8 cellular contexts compared by ENCODE assay signal in genomic region chr4:113468165-113469022, GRCh38.
DNase-seq lines count a peak whose midpoint lies in the region; ATAC-seq, FAIRE-seq and TF ChIP-seq lines count a peak whose summit lies in the region.

No MANE protein-coding gene starts in this region.

- H3K4me3 ChIP-seq in K562, result no peak overlapping the region
- peak overlapping the region; percentile 30 for H3K4me3 ChIP-seq in smooth muscle cell

- in situ Hi-C loops in K562 (cut with MboI), result no loop called here

- no peak overlapping the region for H3K4me2 ChIP-seq in K562 (ENCODE audit: insufficient read depth, low read length)
- H3K4me2 ChIP-seq in smooth muscle cell, result peak overlapping the region; percentile 81

- H3K27me3 ChIP-seq in K562 (ENCODE audit: control insufficient read depth in 2 of 2, insufficient read depth in 2 of 2, low read length in 2 of 2) (no peaks in the 10 kb centered on the region), smooth muscle cell (ENCODE audit: low read depth) (no peaks in the 10 kb centered on the region)

- intact Hi-C loops in K562 (cut with micrococcal nuclease), result no loop called here

- H3K79me2 ChIP-seq in K562 (ENCODE audit: control insufficient read depth, insufficient read depth, low read length) (no peaks in the 10 kb centered on the region), smooth muscle cell (ENCODE audit: low read depth) (no peaks in the 10 kb centered on the region)

- TF ChIP-seq EP300 in K562 (IDR thresholded peaks at IDR 0.05; ENCODE audit: low read length), result no peak

- H4K20me1 ChIP-seq in K562 (replicated peaks; ENCODE audit: control insufficient read depth, insufficient read depth, low read length), result no peaks in the 10 kb centered on the region
- H4K20me1 ChIP-seq in smooth muscle cell (ENCODE audit: low read depth), result no peaks in the 10 kb centered on the region

- H3K36me3 ChIP-seq in K562 (ENCODE audit: control insufficient read depth, insufficient read depth, low read length) (no peaks in the 10 kb centered on the region), smooth muscle cell (ENCODE audit: low read depth) (no peaks in the 10 kb centered on the region)

- CTCF ChIA-PET in K562 (lab: Yijun Ruan, JAX; ENCODE audit: low intra/inter-chr PET ratio), result no interaction called here

- H3F3A ChIP-seq in smooth muscle cell (ENCODE audit: low read depth), result peaks cover 4% of the 10 kb centered on the region

- no peak for TF ChIP-seq POLR2A in K562 (conservative IDR thresholded peaks at IDR 0.05)

- H3K4me1 ChIP-seq in K562 (replicated peaks in 1 of 2; ENCODE audit: control insufficient read depth in 2 of 2, insufficient read depth in 2 of 2, low read length in 2 of 2) (no peaks in the 10 kb centered on the region), smooth muscle cell (ENCODE audit: low read depth) (peaks cover 7% of the 10 kb centered on the region)

- H3K9ac ChIP-seq in K562 (ENCODE audit: insufficient read depth in 1 of 2, low read depth in 2 of 2, low read length in 2 of 2), result no peak overlapping the region
- peak overlapping the region; percentile 97 for H3K9ac ChIP-seq in smooth muscle cell (ENCODE audit: low read depth)

- DNase-seq in DMS53 treated with DMSO at 0.1 percent for 48 hours (lab: John Stamatoyannopoulos, UW; ENCODE audit: unreplicated experiment), result peak; percentile 6
- DNase-seq in NCI-H226, result peak; percentile 92
- DNase-seq in K562 (ENCODE audit: extremely low read depth in 1 of 4, low spot score in 3 of 4), result no peak
- peak; percentile 69 for DNase-seq in iPS-NIHi7 (ENCODE audit: extremely low spot score)
- peak; percentile 51 for DNase-seq in smooth muscle cell (lab: John Stamatoyannopoulos, UW; ENCODE audit: unreplicated experiment)
- no peak for DNase-seq in HuH-7.5 (ENCODE audit: low spot score)
- DNase-seq in NCI-H510A treated with DMSO at 0.1 percent for 48 hours (lab: John Stamatoyannopoulos, UW), result no peak

- WGBS in K562 (ENCODE audit: insufficient coverage, low coverage, missing lambda C conversion rate), result 2% methylated on average over 8 of the region's 8 CpGs
- 19% methylated on average over 8 of the region's 8 CpGs for WGBS in smooth muscle cell (ENCODE audit: low lambda C conversion rate)

- H3K9me3 ChIP-seq in K562 (replicated peaks; ENCODE audit: control insufficient read depth, insufficient read depth, low read depth, low read length) (no peaks in the 10 kb centered on the region), smooth muscle cell (replicated peaks; ENCODE audit: low read depth) (no peaks in the 10 kb centered on the region)

- ATAC-seq in K562 (no peak), GM21526 (IDR thresholded peaks at IDR 0.05; ENCODE audit: low FRiP score, unreplicated experiment) (no peak)

- POLR2A ChIA-PET in K562 (lab: Yijun Ruan, JAX), result interaction anchor here (0.6 kb wide), 1 partner anchor 855 kb away, joined by 3 read pairs; no protein-coding TSS in a partner anchor

- TF ChIP-seq CTCF in K562 (IDR thresholded peaks at IDR 0.05 in 2 of 3, conservative IDR thresholded peaks at IDR 0.05 in 1 of 3; ENCODE audit: insufficient read depth in 2 of 3, low read depth in 1 of 3, low read length in 3 of 3) (no peak), smooth muscle cell (IDR thresholded peaks at IDR 0.05; ENCODE audit: borderline replicate concordance, insufficient read depth, poor library complexity, severe bottlenecking) (no peak)

- BruUV-seq in K562 (replicated peaks; lab: Mats Ljungman, UMichigan), result no TSS peak

- H3K9me1 ChIP-seq in K562 (ENCODE audit: control insufficient read depth, insufficient read depth, low read length), result no peaks in the 10 kb centered on the region

- TF ChIP-seq RAD21 in K562 (CRISPR knock-in tag; conservative IDR thresholded peaks at IDR 0.05 in 1 of 2, IDR thresholded peaks at IDR 0.05 in 1 of 2), result no peak

- no peak for FAIRE-seq in K562 (lab: Jason Lieb, UNC)

- no peak overlapping the region for H3K27ac ChIP-seq in K562 (ENCODE audit: extremely low read depth, low read depth, low read length)
- peak overlapping the region; percentile 99 for H3K27ac ChIP-seq in smooth muscle cell (ENCODE audit: low read depth)

- no peak overlapping the region for H2AFZ ChIP-seq in K562 (ENCODE audit: low read depth, low read length)
- H2AFZ ChIP-seq in smooth muscle cell (ENCODE audit: low read depth), result no peak overlapping the region

TF ChIP-seq in K562, 482 proteins besides CTCF, POLR2A, EP300 and RAD21:
- no peak for TF ChIP-seq ILK (tag; IDR thresholded peaks at IDR 0.05; ENCODE audit: borderline replicate concordance, low read depth)
- TF ChIP-seq FOSL1 (tag; conservative IDR thresholded peaks at IDR 0.05), result peak; percentile 42; the same call in 1 of the 2 replicates

Comparison
In these comparisons a context has a peak if more than half of its experiments do, and no peak if none do; other contexts are left out.
1. DNase-seq: peak in DMS53 treated with DMSO at 0.1 percent for 48 hours (single experiment), NCI-H226 (single experiment), iPS-NIHi7 (single experiment) and smooth muscle cell (single experiment); none in K562 (0 of 4), HuH-7.5 (single experiment) and NCI-H510A treated with DMSO at 0.1 percent for 48 hours (single experiment).